In the genomic region with DNA sequence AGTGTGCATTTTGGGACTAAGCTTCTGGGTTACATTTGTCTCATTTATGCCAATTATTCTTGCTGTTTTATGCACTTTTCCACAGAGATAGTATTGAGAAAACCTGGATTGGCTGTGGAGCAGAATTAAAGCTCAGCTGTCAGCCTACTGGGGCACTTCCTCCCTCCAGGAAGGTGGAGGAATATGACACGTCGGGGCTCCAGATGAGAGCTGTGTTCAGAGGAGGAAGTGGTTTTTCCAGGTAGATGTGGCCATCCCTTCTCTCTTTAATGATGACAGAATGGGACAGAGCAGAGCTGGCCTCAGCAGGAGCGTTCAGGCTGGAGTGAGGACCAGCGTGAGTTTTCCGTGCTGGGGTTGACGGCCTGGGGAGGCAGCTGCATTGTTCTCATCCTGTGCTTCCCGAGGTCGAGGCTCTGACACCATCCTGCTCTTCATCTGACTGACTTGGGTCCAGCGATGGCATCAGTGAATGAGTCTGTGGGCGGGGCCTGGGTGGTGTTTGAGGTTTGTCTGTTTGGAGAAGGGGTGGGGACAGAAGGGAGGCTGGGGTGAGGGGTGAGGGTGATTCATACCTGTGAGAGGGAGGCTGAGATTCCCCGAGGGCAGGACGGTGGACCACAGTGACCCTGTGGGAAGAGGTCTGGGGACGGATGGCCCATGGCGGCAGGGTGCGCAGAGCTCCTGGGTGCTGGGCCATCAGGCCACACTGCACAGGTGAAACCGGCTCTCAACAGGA, we compare ENCODE assay signal across 1 cellular context.
TF ChIP-seq lines count a peak whose summit lies in the region.

No MANE protein-coding gene starts in this region.

TF ChIP-seq in HCT116, 20 proteins besides CTCF, POLR2A, EP300 and RAD21:
- TF ChIP-seq TCF7L2 (IDR thresholded peaks at IDR 0.05; ENCODE audit: borderline replicate concordance, extremely low read depth, insufficient read depth, insufficient read length) (no peak), SIN3A (IDR thresholded peaks at IDR 0.05; ENCODE audit: low read depth) (no peak), CEBPB (IDR thresholded peaks at IDR 0.05; ENCODE audit: low read depth) (no peak), ELF1 (IDR thresholded peaks at IDR 0.05; ENCODE audit: borderline replicate concordance, low read depth) (no peak), YY1 (IDR thresholded peaks at IDR 0.05; ENCODE audit: extremely low read depth, insufficient replicate concordance, low read depth, low read length) (no peak), SP1 (IDR thresholded peaks at IDR 0.05; ENCODE audit: low read depth) (no peak), EZH2phosphoT487 (IDR thresholded peaks at IDR 0.05; ENCODE audit: borderline replicate concordance) (no peak), CBX3 (IDR thresholded peaks at IDR 0.05; ENCODE audit: low read depth) (no peak), JUND (IDR thresholded peaks at IDR 0.05) (no peak)
- TF ChIP-seq, protein P1, sequence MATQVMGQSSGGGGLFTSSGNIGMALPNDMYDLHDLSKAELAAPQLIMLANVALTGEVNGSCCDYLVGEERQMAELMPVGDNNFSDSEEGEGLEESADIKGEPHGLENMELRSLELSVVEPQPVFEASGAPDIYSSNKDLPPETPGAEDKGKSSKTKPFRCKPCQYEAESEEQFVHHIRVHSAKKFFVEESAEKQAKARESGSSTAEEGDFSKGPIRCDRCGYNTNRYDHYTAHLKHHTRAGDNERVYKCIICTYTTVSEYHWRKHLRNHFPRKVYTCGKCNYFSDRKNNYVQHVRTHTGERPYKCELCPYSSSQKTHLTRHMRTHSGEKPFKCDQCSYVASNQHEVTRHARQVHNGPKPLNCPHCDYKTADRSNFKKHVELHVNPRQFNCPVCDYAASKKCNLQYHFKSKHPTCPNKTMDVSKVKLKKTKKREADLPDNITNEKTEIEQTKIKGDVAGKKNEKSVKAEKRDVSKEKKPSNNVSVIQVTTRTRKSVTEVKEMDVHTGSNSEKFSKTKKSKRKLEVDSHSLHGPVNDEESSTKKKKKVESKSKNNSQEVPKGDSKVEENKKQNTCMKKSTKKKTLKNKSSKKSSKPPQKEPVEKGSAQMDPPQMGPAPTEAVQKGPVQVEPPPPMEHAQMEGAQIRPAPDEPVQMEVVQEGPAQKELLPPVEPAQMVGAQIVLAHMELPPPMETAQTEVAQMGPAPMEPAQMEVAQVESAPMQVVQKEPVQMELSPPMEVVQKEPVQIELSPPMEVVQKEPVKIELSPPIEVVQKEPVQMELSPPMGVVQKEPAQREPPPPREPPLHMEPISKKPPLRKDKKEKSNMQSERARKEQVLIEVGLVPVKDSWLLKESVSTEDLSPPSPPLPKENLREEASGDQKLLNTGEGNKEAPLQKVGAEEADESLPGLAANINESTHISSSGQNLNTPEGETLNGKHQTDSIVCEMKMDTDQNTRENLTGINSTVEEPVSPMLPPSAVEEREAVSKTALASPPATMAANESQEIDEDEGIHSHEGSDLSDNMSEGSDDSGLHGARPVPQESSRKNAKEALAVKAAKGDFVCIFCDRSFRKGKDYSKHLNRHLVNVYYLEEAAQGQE (IDR thresholded peaks at IDR 0.05; ENCODE audit: low read depth) = no peak
- TF ChIP-seq, protein P2, sequence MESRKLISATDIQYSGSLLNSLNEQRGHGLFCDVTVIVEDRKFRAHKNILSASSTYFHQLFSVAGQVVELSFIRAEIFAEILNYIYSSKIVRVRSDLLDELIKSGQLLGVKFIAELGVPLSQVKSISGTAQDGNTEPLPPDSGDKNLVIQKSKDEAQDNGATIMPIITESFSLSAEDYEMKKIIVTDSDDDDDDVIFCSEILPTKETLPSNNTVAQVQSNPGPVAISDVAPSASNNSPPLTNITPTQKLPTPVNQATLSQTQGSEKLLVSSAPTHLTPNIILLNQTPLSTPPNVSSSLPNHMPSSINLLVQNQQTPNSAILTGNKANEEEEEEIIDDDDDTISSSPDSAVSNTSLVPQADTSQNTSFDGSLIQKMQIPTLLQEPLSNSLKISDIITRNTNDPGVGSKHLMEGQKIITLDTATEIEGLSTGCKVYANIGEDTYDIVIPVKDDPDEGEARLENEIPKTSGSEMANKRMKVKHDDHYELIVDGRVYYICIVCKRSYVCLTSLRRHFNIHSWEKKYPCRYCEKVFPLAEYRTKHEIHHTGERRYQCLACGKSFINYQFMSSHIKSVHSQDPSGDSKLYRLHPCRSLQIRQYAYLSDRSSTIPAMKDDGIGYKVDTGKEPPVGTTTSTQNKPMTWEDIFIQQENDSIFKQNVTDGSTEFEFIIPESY (IDR thresholded peaks at IDR 0.05; ENCODE audit: extremely low read depth, insufficient replicate concordance, low read length) = no peak
